In genomic region chr15:74053941-74054529, GRCh38 we compare ENCODE assay signal across 8 cellular contexts. TPM values are rescaled to one million over a fixed set of nuclear protein-coding genes. Genes with fewer than 3 reads are reported as not detected.
DNase-seq lines count a peak whose midpoint lies in the region; ATAC-seq and TF ChIP-seq lines count a peak whose summit lies in the region.

No MANE protein-coding gene starts in this region.

- no peak overlapping the region for H3K9ac ChIP-seq in H9 (ENCODE audit: extremely low read depth, insufficient read length, low read length)

- ATAC-seq in GM19463 (IDR thresholded peaks at IDR 0.05; ENCODE audit: unreplicated experiment): no peak

- no peaks in the 10 kb centered on the region; the same call in 1 of the 2 replicates for H3K4me1 ChIP-seq in H9 (ENCODE audit: insufficient read depth, low read length)

- no peak overlapping the region for H3K18ac ChIP-seq in H9 (ENCODE audit: insufficient read length, low read depth, low read length)

- no peak overlapping the region for H3T11ph ChIP-seq in H9 (ENCODE audit: low read length)

- peaks cover 0 to 7% of the 10 kb centered on the region in 2 experiments; a peak in 3 of 5 replicates for H3K9me3 Mint-ChIP-seq in H9

- H4K91ac ChIP-seq in H9 (ENCODE audit: insufficient read length, low read depth, low read length): no peak overlapping the region

- H4K8ac ChIP-seq in H9 (replicated peaks; ENCODE audit: insufficient read length, low read depth, low read length): no peak overlapping the region

- WGBS in H9 (ENCODE audit: extremely low coverage, insufficient read length, low lambda C conversion rate): no CpG with 5 or more reads among the region's 17 CpGs

- no peak overlapping the region for H3K27ac Mint-ChIP-seq in H9

- H2AK5ac ChIP-seq in H9 (ENCODE audit: insufficient read length, low read length): no peak overlapping the region

- no peaks in the 10 kb centered on the region for H3K23me2 ChIP-seq in H9 (ENCODE audit: insufficient read length, low read depth, low read length, poor library complexity, severe bottlenecking)

- no peak overlapping the region for H2BK20ac ChIP-seq in H9 (ENCODE audit: low read depth, low read length, poor library complexity, severe bottlenecking)

- no peak overlapping the region for H4K5ac ChIP-seq in H9 (ENCODE audit: insufficient read length, low read depth, low read length)

- no peak overlapping the region for H3K23ac ChIP-seq in H9 (ENCODE audit: insufficient read length, low read depth, low read length)

- H2BK12ac ChIP-seq in H9 (ENCODE audit: insufficient read length, low read depth, low read length): no peak overlapping the region

- peak overlapping the region in 1 of 2 experiments; percentile 57; a peak in 2 of 5 replicates for H3K4me3 Mint-ChIP-seq in H9

- H3K27me3 Mint-ChIP-seq in H9 (ENCODE audit: low read depth): peaks cover 59% of the 10 kb centered on the region

- no peak overlapping the region for H3K4ac ChIP-seq in H9 (ENCODE audit: low read depth, low read length)

- no peak overlapping the region for H2BK5ac ChIP-seq in H9 (ENCODE audit: insufficient read length, low read length)

- no peaks in the 10 kb centered on the region for H4K20me1 ChIP-seq in H9 (ENCODE audit: control insufficient read depth, insufficient read depth, insufficient read length)

- H3K56ac ChIP-seq in H9 (ENCODE audit: insufficient read length, low read depth, low read length): no peak overlapping the region

- peak; percentile 65 for TF ChIP-seq CTCF in H9 (conservative IDR thresholded peaks at IDR 0.05)

- peaks cover 5% of the 10 kb centered on the region for H3K9me3 ChIP-seq in H9 (ENCODE audit: control insufficient read depth, low read depth, low read length)

- H3K4me2 ChIP-seq in H9 (ENCODE audit: insufficient read depth, insufficient read length, low read length): no peak overlapping the region

- no peak overlapping the region for H3K27ac ChIP-seq in H9 (ENCODE audit: insufficient read length, low read depth, low read length)

- DNase-seq in AG08396 (ENCODE audit: low spot score) (peak; percentile 84), H9 (peak; percentile 80), NCI-H748 (lab: John Stamatoyannopoulos, UW; ENCODE audit: unreplicated experiment) (peak; percentile 74), ecto neural progenitor cell (ENCODE audit: low spot score) (peak; percentile 86), medulla oblongata (ENCODE audit: extremely low spot score) (peak; percentile 63)
- peak; percentile 60 to 61 for DNase-seq in activated CD4-positive, alpha-beta T cell treated with anti-CD3 and anti-CD28 coated beads, Interleukin-2, amount 50 U/mL, for 4 hours
- DNase-seq in stimulated activated CD8-positive, alpha-beta memory T cell treated with anti-CD3 and anti-CD28 coated beads, Interleukin-15, amount 100 ng/mL, for 1 hour (ENCODE audit: low read depth): peak; percentile 24

- peaks cover 2 to 10% of the 10 kb centered on the region in 2 experiments for H3K4me1 Mint-ChIP-seq in H9

- H3K79me2 ChIP-seq in H9 (ENCODE audit: insufficient read depth, low read length): no peaks in the 10 kb centered on the region

- no peak overlapping the region for H2BK120ac ChIP-seq in H9 (ENCODE audit: low read depth, low read length, poor library complexity, severe bottlenecking)

- no peak overlapping the region for H2BK15ac ChIP-seq in H9 (ENCODE audit: low read depth, low read length)

- H3K36me3 Mint-ChIP-seq in H9 (ENCODE audit: insufficient read depth in 1 of 3, low read depth in 3 of 3): no peaks in the 10 kb centered on the region; a peak in 1 of 7 replicates

- no peaks in the 10 kb centered on the region for H3K79me1 ChIP-seq in H9 (ENCODE audit: insufficient read depth, low read depth, low read length, poor library complexity, severe bottlenecking)

- H3K27me3 ChIP-seq in H9 (ENCODE audit: insufficient read depth, low read length): no peaks in the 10 kb centered on the region; the same call in 1 of the 2 replicates

- H2AFZ ChIP-seq in H9 (ENCODE audit: low read length): no peak overlapping the region

- no peak overlapping the region for H3K14ac ChIP-seq in H9 (ENCODE audit: insufficient read depth, low read length)

RNA-seq across cellular contexts. Expression of gene GOLGA6A, which starts 28.3 kb away (rescaled TPM):
- 0.72 and 0.90 TPM in 2 replicates for total RNA-seq in H9 (2021)

RNA-seq across cellular contexts. Expression of gene PML, which starts 59.5 kb away (rescaled TPM):
- 23.6 and 24.6 TPM in 2 replicates for total RNA-seq in H9 (2021)

Comparison
In these comparisons a context has a peak if more than half of its experiments do, and no peak if none do; other contexts are left out.
1. DNase-seq: peak in every context shown above with its lines; median percentile 86 in ecto neural progenitor cell; 84 in AG08396; 80 in H9; 74 in NCI-H748; 63 in medulla oblongata; 60 in activated CD4-positive, alpha-beta T cell treated with anti-CD3 and anti-CD28 coated beads, Interleukin-2, amount 50 U/mL, for 4 hours; 24 in stimulated activated CD8-positive, alpha-beta memory T cell treated with anti-CD3 and anti-CD28 coated beads, Interleukin-15, amount 100 ng/mL, for 1 hour.